ENCODE assay signal across 1 cellular context in the genomic region with DNA sequence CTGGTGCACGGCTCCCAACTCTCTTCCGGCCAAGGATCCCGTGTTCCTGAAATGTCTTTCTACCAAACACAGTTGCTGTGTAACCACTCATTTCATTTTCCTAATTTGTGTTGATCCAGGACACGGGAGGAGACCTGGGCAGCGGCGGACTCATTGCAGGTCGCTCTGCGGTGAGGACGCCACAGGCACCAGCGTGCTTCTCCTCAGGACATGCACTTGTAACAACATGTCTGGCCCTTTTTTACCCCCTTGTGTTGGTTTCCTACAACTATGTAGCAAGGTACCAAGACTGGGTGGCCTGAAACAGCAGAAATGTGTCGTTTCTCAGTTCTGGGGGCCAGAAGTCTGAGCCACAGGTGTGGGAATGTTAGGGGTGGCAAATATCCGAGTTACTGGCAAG.
TF ChIP-seq lines count a peak whose summit lies in the region.

No MANE protein-coding gene starts in this region.

TF ChIP-seq in H1, 55 proteins besides CTCF, POLR2A, EP300 and RAD21:
- TF ChIP-seq RXRA (IDR thresholded peaks at IDR 0.05; ENCODE audit: insufficient read depth, low read depth, low read length): no peak
- TF ChIP-seq CTBP2 (IDR thresholded peaks at IDR 0.05; ENCODE audit: borderline replicate concordance, insufficient read depth, insufficient read length, low read length): no peak
- TF ChIP-seq, protein P1, sequence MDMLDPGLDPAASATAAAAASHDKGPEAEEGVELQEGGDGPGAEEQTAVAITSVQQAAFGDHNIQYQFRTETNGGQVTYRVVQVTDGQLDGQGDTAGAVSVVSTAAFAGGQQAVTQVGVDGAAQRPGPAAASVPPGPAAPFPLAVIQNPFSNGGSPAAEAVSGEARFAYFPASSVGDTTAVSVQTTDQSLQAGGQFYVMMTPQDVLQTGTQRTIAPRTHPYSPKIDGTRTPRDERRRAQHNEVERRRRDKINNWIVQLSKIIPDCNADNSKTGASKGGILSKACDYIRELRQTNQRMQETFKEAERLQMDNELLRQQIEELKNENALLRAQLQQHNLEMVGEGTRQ (IDR thresholded peaks at IDR 0.05; ENCODE audit: low read length): no peak
- no peak for TF ChIP-seq POLR2AphosphoS5 (IDR thresholded peaks at IDR 0.05; ENCODE audit: low read depth, low read length)
- no peak for TF ChIP-seq YY1 (IDR thresholded peaks at IDR 0.05; ENCODE audit: low read depth, low read length)
- TF ChIP-seq KDM1A (IDR thresholded peaks at IDR 0.05; ENCODE audit: borderline replicate concordance, low read length): no peak
- no peak for TF ChIP-seq BACH1 (IDR thresholded peaks at IDR 0.05; ENCODE audit: low read length)
- TF ChIP-seq SRF (IDR thresholded peaks at IDR 0.05; ENCODE audit: low read depth, low read length): no peak
- no peak for TF ChIP-seq SAP30 (IDR thresholded peaks at IDR 0.05; ENCODE audit: insufficient read depth, insufficient replicate concordance, low read length)
- TF ChIP-seq NANOG (IDR thresholded peaks at IDR 0.05; ENCODE audit: insufficient read depth, low read depth, low read length, poor library complexity, severe bottlenecking): no peak
